Comparison of ENCODE assay signal across 8 cellular contexts in genomic region chr2:158745067-158745865, GRCh38. TPM values are rescaled to one million over a fixed set of nuclear protein-coding genes. Genes with fewer than 3 reads are reported as not detected.
DNase-seq lines count a peak whose midpoint lies in the region; ATAC-seq and TF ChIP-seq lines count a peak whose summit lies in the region.

No MANE protein-coding gene starts in this region.

- no peaks in the 10 kb centered on the region for H3K27me3 ChIP-seq in BE2C
- H3K27me3 ChIP-seq in HUES64 (ENCODE audit: insufficient read depth, low read length) = no peaks in the 10 kb centered on the region
- H3K27me3 ChIP-seq in Panc1 (ENCODE audit: control insufficient read depth, insufficient read depth, low read length) = peaks cover 20% of the 10 kb centered on the region
- no peaks in the 10 kb centered on the region for H3K27me3 ChIP-seq in breast epithelium

- H3K36me3 ChIP-seq in BE2C (no peaks in the 10 kb centered on the region), HUES64 (ENCODE audit: insufficient read depth, low read length) (no peaks in the 10 kb centered on the region), Panc1 (ENCODE audit: control insufficient read depth, insufficient read depth, low read length) (no peaks in the 10 kb centered on the region), breast epithelium (no peaks in the 10 kb centered on the region)

- CTCF ChIA-PET in Panc1 (lab: Charles Lee) = interaction anchor here (0.6 to 2.4 kb wide), 8 partner anchors 10 to 1172 kb away, joined by 3 to 11 read pairs (median 4); no protein-coding TSS in a partner anchor

- ATAC-seq in GM18861 (IDR thresholded peaks at IDR 0.05; ENCODE audit: unreplicated experiment) = peak; percentile 46
- peak; percentile 83 for ATAC-seq in Panc1

- POLR2A ChIA-PET in Panc1 (lab: Charles Lee) = no interaction called here

- in situ Hi-C loops in Panc1 (cut with HindIII; ENCODE audit: low pct_unique_long_range_greater_than_20kb, low sequenced_read_pairs) = no loop called here

- no peak for TF ChIP-seq POLR2A in breast epithelium (IDR thresholded peaks at IDR 0.05)

- DNase-seq in BE2C (peak; percentile 51), Panc1 (ENCODE audit: low read depth, low spot score) (no peak), breast epithelium (ENCODE audit: low spot score in 2 of 2) (peak in 1 of 2 donors; percentile 60), iris pigment epithelial cell (ENCODE audit: low read depth) (peak; percentile 79)
- peak; percentile 29 to 34 for DNase-seq in stimulated activated CD4-positive, alpha-beta T cell treated with anti-CD3 and anti-CD28 coated beads, Interleukin-2, amount 100 ng/mL, for 24 hours
- DNase-seq in activated effector memory CD4-positive, alpha-beta T cell treated with anti-CD3 and anti-CD28 coated beads, Interleukin-2, amount 50 U/mL, for 16 hours = no peak

- no peaks in the 10 kb centered on the region for H3K9me3 ChIP-seq in BE2C
- no peaks in the 10 kb centered on the region for H3K9me3 ChIP-seq in HUES64 (ENCODE audit: insufficient read depth, low read depth, low read length)
- H3K9me3 ChIP-seq in Panc1 (ENCODE audit: control insufficient read depth, insufficient read depth, low read depth, low read length) = no peaks in the 10 kb centered on the region
- H3K9me3 ChIP-seq in breast epithelium = no peaks in the 10 kb centered on the region

- intact Hi-C loops in Panc1 (cut with micrococcal nuclease; ENCODE audit: unreplicated experiment) (loop anchor here (5.0 to 10.0 kb wide), 2 partner anchors 723 to 1250 kb away; no protein-coding TSS in a partner anchor), breast epithelium (cut with DNase I; ENCODE audit: low total_unique reads) (no loop called here)

- TF ChIP-seq CTCF in BE2C (IDR thresholded peaks at IDR 0.05; ENCODE audit: low read depth, low read length) = peak; percentile 61
- peak; percentile 79 for TF ChIP-seq CTCF in Panc1 (IDR thresholded peaks at IDR 0.05)
- peak; percentile 15 to 77 (median 73) for TF ChIP-seq CTCF in breast epithelium (IDR thresholded peaks at IDR 0.05)

- H3K4me1 ChIP-seq in BE2C (no peaks in the 10 kb centered on the region), HUES64 (ENCODE audit: insufficient read depth, low read length) (peaks cover 5% of the 10 kb centered on the region; the same call in 1 of the 2 replicates), Panc1 (ENCODE audit: control insufficient read depth, insufficient read depth, low read length) (no peaks in the 10 kb centered on the region; the same call in none of the 2 replicates), breast epithelium (no peaks in the 10 kb centered on the region)

- H3K4me3 ChIP-seq in BE2C (ENCODE audit: low read depth, low read length) (no peak overlapping the region), HUES64 (ENCODE audit: low read length) (peak overlapping the region; percentile 37), Panc1 (ENCODE audit: low read depth in 2 of 2, low read length in 2 of 2) (no peak overlapping the region), breast epithelium (no peak overlapping the region)

- 13% methylated on average over 16 of the region's 16 CpGs for WGBS in HUES64

- H3K27ac ChIP-seq in HUES64 (ENCODE audit: low read depth, low read length) (no peak overlapping the region; the same call in 1 of the 2 replicates), Panc1 (ENCODE audit: low read length) (no peak overlapping the region), breast epithelium (no peak overlapping the region)

- H3K9ac ChIP-seq in HUES64 (ENCODE audit: low read depth, low read length) = no peak overlapping the region

- no TSS peak for BruUV-seq in Panc1 (replicated peaks; lab: Mats Ljungman, UMichigan)

RNA-seq across cellular contexts. Expression of gene DAPL1, which starts 49.9 kb away (rescaled TPM):
- not detected for polyA plus RNA-seq in BE2C (2012; ENCODE audit: insufficient read depth, insufficient read length, low read depth)
- 0.45 TPM for polyA plus RNA-seq in HUES64 (2013, experiment 1 of 2)
- not detected for polyA plus RNA-seq in HUES64 (2013, experiment 2 of 2)
- total RNA-seq in Panc1 (2021; ENCODE audit: unreplicated experiment) (not detected), breast epithelium (not detected)
- polyA plus RNA-seq in Panc1 (2012; ENCODE audit: insufficient read length) = not detected

Comparison
In these comparisons a context has a peak if more than half of its experiments do, and no peak if none do; other contexts are left out.
1. DNase-seq: peak in BE2C (single experiment), iris pigment epithelial cell (single experiment) and stimulated activated CD4-positive, alpha-beta T cell treated with anti-CD3 and anti-CD28 coated beads, Interleukin-2, amount 100 ng/mL, for 24 hours (2 of 2); none in Panc1 (single experiment) and activated effector memory CD4-positive, alpha-beta T cell treated with anti-CD3 and anti-CD28 coated beads, Interleukin-2, amount 50 U/mL, for 16 hours (single experiment).
2. Peak in every context shown above with its lines, with median percentiles within 50 percentile points of each other: CTCF ChIP-seq.